10 cellular contexts compared by ENCODE assay signal in the genomic region with DNA sequence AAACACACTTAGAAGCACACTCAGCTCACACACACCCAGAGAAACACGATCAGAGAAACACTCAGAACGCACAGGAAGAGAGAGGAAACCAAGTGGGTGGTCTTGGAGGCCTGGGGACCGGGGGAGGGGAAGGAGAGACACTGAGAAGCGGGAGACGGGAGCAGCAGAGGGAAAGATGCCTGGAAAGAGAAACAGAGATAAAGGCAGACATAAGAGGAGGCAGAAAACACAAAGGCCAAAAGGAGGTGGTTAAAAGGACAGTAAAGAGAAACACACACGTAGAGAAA. TPM values are rescaled to one million over a fixed set of nuclear protein-coding genes. Genes with fewer than 3 reads are reported as not detected.
DNase-seq lines count a peak whose midpoint lies in the region; ATAC-seq, FAIRE-seq and TF ChIP-seq lines count a peak whose summit lies in the region.
"Had no signal": no experiment of that assay in that cellular context is flagged by ENCODE, and none has a peak within 500 bp of the region (broad histone marks: within the 10 kb centered on the region; RNA-seq: fewer than 3 reads in every experiment).

No MANE protein-coding gene starts in this region.

- H3K9ac ChIP-seq in HUES48 (ENCODE audit: low read depth, low read length) (no peak overlapping the region), HepG2 (ENCODE audit: insufficient read depth, low read depth, low read length) (peak overlapping the region; percentile 81)

- in situ Hi-C loops in HepG2 (cut with HindIII; ENCODE audit: extremely low pct_ligation_motif_present, low pct_unique_long_range_greater_than_20kb), result no loop called here

- no peak for TF ChIP-seq RAD21 in HepG2 (CRISPR knock-in tag; IDR thresholded peaks at IDR 0.05)

- H3K4me1 ChIP-seq in HUES48 (ENCODE audit: control insufficient read depth, insufficient read depth, low read length) (peaks cover 17% of the 10 kb centered on the region), HepG2 (ENCODE audit: insufficient read depth, low read length) (peaks cover 55% of the 10 kb centered on the region), suprapubic skin (peaks cover 20% of the 10 kb centered on the region), Peyer's patch (peaks cover 0 to 13% (median 5%) of the 10 kb centered on the region in 4 donors)

- POLR2A ChIA-PET in HepG2 (lab: Yijun Ruan, JAX), result interaction anchor here (0.8 to 1.6 kb wide), 3 partner anchors 7 to 22 kb away, joined by 3 to 4 read pairs (median 4); no protein-coding TSS in a partner anchor

- TF ChIP-seq EP300 in HepG2 (IDR thresholded peaks at IDR 0.05; ENCODE audit: low read depth in 2 of 2, low read length in 2 of 2) (no peak), HepG2 (CRISPR knock-in tag; IDR thresholded peaks at IDR 0.05; ENCODE audit: borderline replicate concordance) (no peak), suprapubic skin (IDR thresholded peaks at IDR 0.05) (no peak)

- TF ChIP-seq CTCF in coronary artery (IDR thresholded peaks at IDR 0.05), result no peak
- TF ChIP-seq CTCF in HepG2 (CRISPR knock-in tag; IDR thresholded peaks at IDR 0.05), result no peak
- no peak for TF ChIP-seq CTCF in suprapubic skin (IDR thresholded peaks at IDR 0.05)
- TF ChIP-seq CTCF in Peyer's patch (IDR thresholded peaks at IDR 0.05), result no peak

- H3K79me2 ChIP-seq in HepG2 (ENCODE audit: insufficient read depth, low read length), result peaks cover 12% of the 10 kb centered on the region

- H2AFZ ChIP-seq in HepG2 (ENCODE audit: low read length), result no peak overlapping the region

- peak overlapping the region; percentile 84 for H3K4me3 ChIP-seq in HUES48 (ENCODE audit: low read depth, low read length)
- H3K4me3 ChIP-seq in coronary artery, result peak overlapping the region; percentile 93
- peak overlapping the region in 2 of 3 experiments; percentile 82 to 88; a peak in 4 of 6 replicates for H3K4me3 ChIP-seq in HepG2 (replicated peaks in 1 of 3; ENCODE audit: insufficient read depth in 1 of 3, low read depth in 2 of 3, low read length in 3 of 3)
- H3K4me3 ChIP-seq in suprapubic skin, result peak overlapping the region; percentile 64
- peak overlapping the region in 2 of 4 donors; percentile 94 to 95 for H3K4me3 ChIP-seq in Peyer's patch

- H3K9me3 ChIP-seq in HUES48 (ENCODE audit: control insufficient read depth, insufficient read depth, low read length) (no peaks in the 10 kb centered on the region), HepG2 (ENCODE audit: low read length) (no peaks in the 10 kb centered on the region), suprapubic skin (no peaks in the 10 kb centered on the region), Peyer's patch (no peaks in the 10 kb centered on the region)

- FAIRE-seq in HepG2 (lab: Jason Lieb, UNC), result no peak

- H3K36me3 ChIP-seq in HUES48 (ENCODE audit: control insufficient read depth, insufficient read depth, low read length) (peaks cover 28% of the 10 kb centered on the region), HepG2 (replicated peaks in 1 of 2; ENCODE audit: control insufficient read depth in 1 of 2, insufficient read depth in 2 of 2, low read length in 2 of 2) (peaks cover 5 to 20% of the 10 kb centered on the region in 2 experiments; a peak in 4 of 5 replicates), suprapubic skin (peaks cover 8% of the 10 kb centered on the region), Peyer's patch (peaks cover 0 to 13% (median 0%) of the 10 kb centered on the region in 3 donors)

- intact Hi-C loops in HepG2 (cut with micrococcal nuclease; ENCODE audit: unreplicated experiment), result no loop called here

- H3K27me3 ChIP-seq in HUES48 (ENCODE audit: control insufficient read depth, insufficient read depth, low read length), result peaks cover 6% of the 10 kb centered on the region; the same call in 1 of the 2 replicates
- H3K27me3 ChIP-seq in HepG2 (ENCODE audit: control insufficient read depth in 1 of 2, insufficient read depth in 2 of 2, low read length in 2 of 2), result no peaks in the 10 kb centered on the region; a peak in 1 of 5 replicates
- peaks cover 4% of the 10 kb centered on the region for H3K27me3 ChIP-seq in suprapubic skin
- no peaks in the 10 kb centered on the region for H3K27me3 ChIP-seq in Peyer's patch

- ATAC-seq in HepG2 (no peak), GM18519 (IDR thresholded peaks at IDR 0.05; ENCODE audit: low FRiP score, unreplicated experiment) (no peak)

- no peak for DNase-seq in coronary artery (ENCODE audit: low spot score)
- no peak for DNase-seq in HepG2 (ENCODE audit: low spot score)
- no peak for DNase-seq in suprapubic skin (ENCODE audit: low spot score in 2 of 2)
- DNase-seq in NCI-H446 treated with DMSO at 0.1 percent for 48 hours (lab: John Stamatoyannopoulos, UW), result no peak
- DNase-seq in Peyer's patch, result no peak
- no peak for DNase-seq in SW480 (ENCODE audit: low spot score)
- DNase-seq: NCI-H526 had no signal

- H4K20me1 ChIP-seq in HepG2 (ENCODE audit: insufficient read depth, low read length), result no peaks in the 10 kb centered on the region

- CTCF ChIA-PET in HepG2 (lab: Yijun Ruan, JAX; ENCODE audit: low intra/inter-chr PET ratio, low total read pairs), result no interaction called here

- H3K27ac ChIP-seq in HUES48 (ENCODE audit: low read depth, low read length) (no peak overlapping the region), coronary artery (no peak overlapping the region), HepG2 (ENCODE audit: extremely low read length, insufficient read depth, low read length) (peak overlapping the region; percentile 67), suprapubic skin (no peak overlapping the region), Peyer's patch (peak overlapping the region in 1 of 4 donors; percentile 87)
- H3K27ac ChIP-seq: epithelial cell of prostate had no signal

- BruUV-seq in HepG2 (replicated peaks; lab: Mats Ljungman, UMichigan), result no TSS peak

- peak overlapping the region; percentile 98 for H3K4me2 ChIP-seq in HepG2 (ENCODE audit: low read depth, low read length)

- no peak for TF ChIP-seq POLR2A in HepG2 (IDR thresholded peaks at IDR 0.05; ENCODE audit: insufficient read depth in 1 of 2, low read depth in 2 of 2, low read length in 2 of 2)
- TF ChIP-seq POLR2A in suprapubic skin (IDR thresholded peaks at IDR 0.05), result no peak
- no peak for TF ChIP-seq POLR2A in Peyer's patch (IDR thresholded peaks at IDR 0.05)

- WGBS in HepG2 (ENCODE audit: low lambda C conversion rate), result 76% methylated on average over 6 of the region's 6 CpGs
- 37% methylated on average over 6 of the region's 6 CpGs for WGBS in suprapubic skin

TF ChIP-seq in HepG2, 621 proteins besides CTCF, POLR2A, EP300 and RAD21 (continues in another document):
- no peak for TF ChIP-seq BCL6 (CRISPR knock-in tag; IDR thresholded peaks at IDR 0.05)

RNA-seq across cellular contexts. Expression of gene TMEM98, which starts 1.3 kb away (rescaled TPM):
- 77.3 and 103 TPM in 2 replicates for total RNA-seq in HepG2 (2016; rRNA removed; fragmentation: Illumina TruSeq; extraction: Trizol)
- total RNA-seq in HepG2 (2016; cell fraction: cytosol; rRNA removed; fragmentation: Illumina TruSeq; extraction: Trizol; ENCODE audit: low read depth), result 53.1 and 67.2 TPM in 2 replicates
- 79.2 and 109 TPM in 2 replicates for total RNA-seq in HepG2 (2016; cell fraction: insoluble cytoplasmic fraction; rRNA removed; fragmentation: Illumina TruSeq; extraction: Trizol)
- 111 and 127 TPM in 2 replicates for total RNA-seq in HepG2 (2016; cell fraction: membrane; rRNA removed; fragmentation: Illumina TruSeq; extraction: Trizol)
- total RNA-seq in HepG2 (2016; cell fraction: nucleus; rRNA removed; fragmentation: Illumina TruSeq; extraction: Trizol), result 75.4 and 76.4 TPM in 2 replicates
- polyA plus RNA-seq in HepG2 (2011; rRNA removed), result 175 and 180 TPM in 2 replicates
- 328 and 339 TPM in 2 replicates for polyA plus RNA-seq in HepG2 (2011; cell fraction: cytosol; rRNA removed)
- 173 and 209 TPM in 2 replicates for polyA plus RNA-seq in HepG2 (2011; cell fraction: nucleus; rRNA removed)
- polyA plus RNA-seq in HepG2 (2012), result 69.9 and 74.1 TPM in 2 replicates
- polyA plus RNA-seq in HepG2 (2016; cell fraction: cytosol; fragmentation: Illumina TruSeq; extraction: Trizol; ENCODE audit: low read depth), result 92.0 and 118 TPM in 2 replicates
- 87.3 and 89.1 TPM in 2 replicates for polyA plus RNA-seq in HepG2 (2016; cell fraction: insoluble cytoplasmic fraction; fragmentation: Illumina TruSeq; extraction: Trizol; ENCODE audit: low read depth)
- 118 and 131 TPM in 2 replicates for polyA plus RNA-seq in HepG2 (2016; cell fraction: membrane; fragmentation: Illumina TruSeq; extraction: Trizol; ENCODE audit: low read depth)
- polyA plus RNA-seq in HepG2 (2016; cell fraction: nucleus; fragmentation: Illumina TruSeq; extraction: Trizol; ENCODE audit: insufficient read depth, low read depth), result 139 and 141 TPM in 2 replicates
- polyA minus RNA-seq in HepG2 (2011; rRNA and poly(A)+ RNA removed; ENCODE audit: low replicate concordance), result 1.2 and 454 TPM in 2 replicates
- polyA minus RNA-seq in HepG2 (2011; cell fraction: cytosol; rRNA and poly(A)+ RNA removed), result 65.4 and 66.9 TPM in 2 replicates
- polyA minus RNA-seq in HepG2 (2011; cell fraction: nucleus; rRNA and poly(A)+ RNA removed), result 53.7 and 60.7 TPM in 2 replicates
- total RNA-seq in suprapubic skin, result 10 to 100 TPM; 17.7 to 31.3 (median 30.3) TPM
- 100 to 1,000 TPM in 3 of 4 donors, 10 to 100 TPM in 1; 54.5 to 351 (median 241) TPM for total RNA-seq in Peyer's patch

RNA-seq across cellular contexts. Expression of gene MYO1D, which starts 52.3 kb away (rescaled TPM):
- total RNA-seq in HepG2 (2016; rRNA removed; fragmentation: Illumina TruSeq; extraction: Trizol) (13.2 and 15.4 TPM in 2 replicates), suprapubic skin (10 to 100 TPM; 70.5 to 92.3 (median 72.7) TPM), Peyer's patch (100 to 1,000 TPM; 148 to 340 (median 328) TPM)
- total RNA-seq in HepG2 (2016; cell fraction: cytosol; rRNA removed; fragmentation: Illumina TruSeq; extraction: Trizol; ENCODE audit: low read depth), result 3.0 and 3.6 TPM in 2 replicates
- 12.4 and 13.8 TPM in 2 replicates for total RNA-seq in HepG2 (2016; cell fraction: insoluble cytoplasmic fraction; rRNA removed; fragmentation: Illumina TruSeq; extraction: Trizol)
- 5.7 and 6.1 TPM in 2 replicates for total RNA-seq in HepG2 (2016; cell fraction: membrane; rRNA removed; fragmentation: Illumina TruSeq; extraction: Trizol)
- 14.8 and 18.3 TPM in 2 replicates for total RNA-seq in HepG2 (2016; cell fraction: nucleus; rRNA removed; fragmentation: Illumina TruSeq; extraction: Trizol)
- polyA plus RNA-seq in HepG2 (2011; rRNA removed), result 17.3 and 19.7 TPM in 2 replicates
- 15.1 and 24.7 TPM in 2 replicates for polyA plus RNA-seq in HepG2 (2011; cell fraction: cytosol; rRNA removed)
- polyA plus RNA-seq in HepG2 (2011; cell fraction: nucleus; rRNA removed), result 8.8 and 9.9 TPM in 2 replicates
- 21.0 and 26.3 TPM in 2 replicates for polyA plus RNA-seq in HepG2 (2012)
- 0.91 and 1.2 TPM in 2 replicates for polyA plus RNA-seq in HepG2 (2016; cell fraction: cytosol; fragmentation: Illumina TruSeq; extraction: Trizol; ENCODE audit: low read depth)
- 11.4 and 15.7 TPM in 2 replicates for polyA plus RNA-seq in HepG2 (2016; cell fraction: insoluble cytoplasmic fraction; fragmentation: Illumina TruSeq; extraction: Trizol; ENCODE audit: low read depth)
- 2.9 and 3.4 TPM in 2 replicates for polyA plus RNA-seq in HepG2 (2016; cell fraction: membrane; fragmentation: Illumina TruSeq; extraction: Trizol; ENCODE audit: low read depth)
- 8.9 and 12.3 TPM in 2 replicates for polyA plus RNA-seq in HepG2 (2016; cell fraction: nucleus; fragmentation: Illumina TruSeq; extraction: Trizol; ENCODE audit: insufficient read depth, low read depth)
- 1.8 and 19.9 TPM in 2 replicates for polyA minus RNA-seq in HepG2 (2011; rRNA and poly(A)+ RNA removed; ENCODE audit: low replicate concordance)
- 24.6 and 25.3 TPM in 2 replicates for polyA minus RNA-seq in HepG2 (2011; cell fraction: cytosol; rRNA and poly(A)+ RNA removed)
- 44.4 and 61.9 TPM in 2 replicates for polyA minus RNA-seq in HepG2 (2011; cell fraction: nucleus; rRNA and poly(A)+ RNA removed)
